Comparison of ENCODE assay signal across 10 cellular contexts in genomic region chr9:96048954-96049831, GRCh38.
DNase-seq lines count a peak whose midpoint lies in the region; ATAC-seq, FAIRE-seq and TF ChIP-seq lines count a peak whose summit lies in the region.
"Had no signal": no experiment of that assay in that cellular context is flagged by ENCODE, and none has a peak within 500 bp of the region (broad histone marks: within the 10 kb centered on the region; RNA-seq: fewer than 3 reads in every experiment).

No MANE protein-coding gene starts in this region.

- intact Hi-C loops in sciatic nerve (cut with DNase I), result no loop called here

- H3K4me3 ChIP-seq in duodenal mucosa (ENCODE audit: low read depth in 1 of 2, low read length in 2 of 2) (no peak overlapping the region), small intestine (ENCODE audit: low read depth in 1 of 2, low read length in 2 of 2) (no peak overlapping the region), MM.1S (ENCODE audit: low read length) (no peak overlapping the region)

- H3K4me2 ChIP-seq in MM.1S (ENCODE audit: low read depth, low read length), result no peak overlapping the region

- H3K9me2 ChIP-seq in MM.1S (replicated peaks; ENCODE audit: insufficient read depth, low read length), result no peaks in the 10 kb centered on the region

- H3K79me2 ChIP-seq in MM.1S (ENCODE audit: low read length), result no peaks in the 10 kb centered on the region

- peak; percentile 79 for ATAC-seq in sciatic nerve
- ATAC-seq: PC-3 had no signal

- no peaks in the 10 kb centered on the region for H3K36me3 ChIP-seq in duodenal mucosa (ENCODE audit: control insufficient read depth in 1 of 2, insufficient read depth in 2 of 2, low read length in 2 of 2)
- no peaks in the 10 kb centered on the region for H3K36me3 ChIP-seq in small intestine (ENCODE audit: control insufficient read depth in 2 of 2, insufficient read depth in 2 of 2, low read length in 2 of 2)
- no peaks in the 10 kb centered on the region for H3K36me3 ChIP-seq in MM.1S (replicated peaks; ENCODE audit: insufficient read depth, low read length)

- H3K9ac ChIP-seq in duodenal mucosa (ENCODE audit: low read depth in 1 of 2, low read length in 2 of 2) (no peak overlapping the region), MM.1S (ENCODE audit: low read length) (no peak overlapping the region)

- 80 to 90% (median 84%) methylated on average over 39 of the region's 39 CpGs for WGBS in small intestine, 3 donors

- H3K27me3 ChIP-seq in duodenal mucosa (ENCODE audit: control insufficient read depth in 1 of 2, insufficient read depth in 2 of 2, low read length in 2 of 2), result no peaks in the 10 kb centered on the region
- no peaks in the 10 kb centered on the region for H3K27me3 ChIP-seq in small intestine (ENCODE audit: control insufficient read depth in 2 of 2, insufficient read depth in 2 of 2, low read length in 2 of 2)
- H3K27me3 ChIP-seq in MM.1S (replicated peaks; ENCODE audit: insufficient read depth, low read length), result no peaks in the 10 kb centered on the region

- H3K27ac ChIP-seq in duodenal mucosa (ENCODE audit: low read depth, low read length) (peak overlapping the region; percentile 50), small intestine (ENCODE audit: low read depth in 1 of 2, low read length in 1 of 2) (peak overlapping the region in 1 of 2 donors; percentile 69), MM.1S (ENCODE audit: low read length) (no peak overlapping the region)

- no peaks in the 10 kb centered on the region for H4K20me1 ChIP-seq in MM.1S (ENCODE audit: insufficient read depth, low read length)

- H3F3A ChIP-seq in MM.1S (ENCODE audit: insufficient read depth, low read length), result no peaks in the 10 kb centered on the region

- H2AFZ ChIP-seq in MM.1S (ENCODE audit: low read length), result no peak overlapping the region

- no peak for TF ChIP-seq CTCF in MM.1S (IDR thresholded peaks at IDR 0.05; ENCODE audit: low read length)

- DNase-seq in COLO829 (ENCODE audit: low spot score) (peak; percentile 85), medulla oblongata (ENCODE audit: extremely low spot score) (peak; percentile 95), sciatic nerve (ENCODE audit: low spot score) (peak; percentile 85), small intestine (no peak), SK-N-DZ (ENCODE audit: low spot score) (no peak), MM.1S (no peak)
- DNase-seq in effector CD4-positive, alpha-beta T cell, result no peak
- DNase-seq: NCI-H1436, PC-3 had no signal

- no peak for FAIRE-seq in small intestine (lab: Jason Lieb, UNC)

- H3K9me3 ChIP-seq in duodenal mucosa (ENCODE audit: control insufficient read depth in 1 of 2, low read length in 2 of 2) (no peaks in the 10 kb centered on the region), small intestine (ENCODE audit: control insufficient read depth, low read depth) (no peaks in the 10 kb centered on the region), MM.1S (replicated peaks; ENCODE audit: insufficient read depth, low read length) (no peaks in the 10 kb centered on the region)

- no peaks in the 10 kb centered on the region for H3K4me1 ChIP-seq in duodenal mucosa (ENCODE audit: control insufficient read depth in 1 of 2, insufficient read depth in 2 of 2, low read length in 2 of 2)
- no peaks in the 10 kb centered on the region for H3K4me1 ChIP-seq in small intestine (ENCODE audit: control insufficient read depth in 2 of 2, insufficient read depth in 1 of 2, low read depth in 1 of 2, low read length in 1 of 2)
- no peaks in the 10 kb centered on the region for H3K4me1 ChIP-seq in MM.1S (ENCODE audit: low read length)

Comparison
In these comparisons a context has a peak if more than half of its experiments do, and no peak if none do; other contexts are left out.
1. DNase-seq: peak in COLO829 (single experiment), medulla oblongata (single experiment) and sciatic nerve (single experiment); none in effector CD4-positive, alpha-beta T cell (single experiment), small intestine (single experiment), SK-N-DZ (single experiment) and MM.1S (single experiment).